Comparison of ENCODE assay signal across 2 cellular contexts in genomic region chr13:113446488-113446854, GRCh38.
TF ChIP-seq lines count a peak whose summit lies in the region.

No MANE protein-coding gene starts in this region.

TF ChIP-seq in GM12891, 5 proteins besides CTCF, POLR2A, EP300 and RAD21:
- TF ChIP-seq PAX5 (IDR thresholded peaks at IDR 0.05; ENCODE audit: insufficient read depth, low read length, severe bottlenecking) (no peak), POU2F2 (IDR thresholded peaks at IDR 0.05; ENCODE audit: low read depth, low read length) (no peak), TAF1 (IDR thresholded peaks at IDR 0.05; ENCODE audit: low read depth, low read length) (no peak), SPI1 (IDR thresholded peaks at IDR 0.05; ENCODE audit: low read depth, low read length) (no peak), POLR2AphosphoS5 (IDR thresholded peaks at IDR 0.05; ENCODE audit: low read depth, low read length) (no peak)

TF ChIP-seq in GM12878, 131 proteins besides CTCF, POLR2A, EP300 and RAD21:
- TF ChIP-seq, protein P1, sequence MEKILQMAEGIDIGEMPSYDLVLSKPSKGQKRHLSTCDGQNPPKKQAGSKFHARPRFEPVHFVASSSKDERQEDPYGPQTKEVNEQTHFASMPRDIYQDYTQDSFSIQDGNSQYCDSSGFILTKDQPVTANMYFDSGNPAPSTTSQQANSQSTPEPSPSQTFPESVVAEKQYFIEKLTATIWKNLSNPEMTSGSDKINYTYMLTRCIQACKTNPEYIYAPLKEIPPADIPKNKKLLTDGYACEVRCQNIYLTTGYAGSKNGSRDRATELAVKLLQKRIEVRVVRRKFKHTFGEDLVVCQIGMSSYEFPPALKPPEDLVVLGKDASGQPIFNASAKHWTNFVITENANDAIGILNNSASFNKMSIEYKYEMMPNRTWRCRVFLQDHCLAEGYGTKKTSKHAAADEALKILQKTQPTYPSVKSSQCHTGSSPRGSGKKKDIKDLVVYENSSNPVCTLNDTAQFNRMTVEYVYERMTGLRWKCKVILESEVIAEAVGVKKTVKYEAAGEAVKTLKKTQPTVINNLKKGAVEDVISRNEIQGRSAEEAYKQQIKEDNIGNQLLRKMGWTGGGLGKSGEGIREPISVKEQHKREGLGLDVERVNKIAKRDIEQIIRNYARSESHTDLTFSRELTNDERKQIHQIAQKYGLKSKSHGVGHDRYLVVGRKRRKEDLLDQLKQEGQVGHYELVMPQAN (conservative IDR thresholded peaks at IDR 0.05) = no peak
- TF ChIP-seq, protein P2, sequence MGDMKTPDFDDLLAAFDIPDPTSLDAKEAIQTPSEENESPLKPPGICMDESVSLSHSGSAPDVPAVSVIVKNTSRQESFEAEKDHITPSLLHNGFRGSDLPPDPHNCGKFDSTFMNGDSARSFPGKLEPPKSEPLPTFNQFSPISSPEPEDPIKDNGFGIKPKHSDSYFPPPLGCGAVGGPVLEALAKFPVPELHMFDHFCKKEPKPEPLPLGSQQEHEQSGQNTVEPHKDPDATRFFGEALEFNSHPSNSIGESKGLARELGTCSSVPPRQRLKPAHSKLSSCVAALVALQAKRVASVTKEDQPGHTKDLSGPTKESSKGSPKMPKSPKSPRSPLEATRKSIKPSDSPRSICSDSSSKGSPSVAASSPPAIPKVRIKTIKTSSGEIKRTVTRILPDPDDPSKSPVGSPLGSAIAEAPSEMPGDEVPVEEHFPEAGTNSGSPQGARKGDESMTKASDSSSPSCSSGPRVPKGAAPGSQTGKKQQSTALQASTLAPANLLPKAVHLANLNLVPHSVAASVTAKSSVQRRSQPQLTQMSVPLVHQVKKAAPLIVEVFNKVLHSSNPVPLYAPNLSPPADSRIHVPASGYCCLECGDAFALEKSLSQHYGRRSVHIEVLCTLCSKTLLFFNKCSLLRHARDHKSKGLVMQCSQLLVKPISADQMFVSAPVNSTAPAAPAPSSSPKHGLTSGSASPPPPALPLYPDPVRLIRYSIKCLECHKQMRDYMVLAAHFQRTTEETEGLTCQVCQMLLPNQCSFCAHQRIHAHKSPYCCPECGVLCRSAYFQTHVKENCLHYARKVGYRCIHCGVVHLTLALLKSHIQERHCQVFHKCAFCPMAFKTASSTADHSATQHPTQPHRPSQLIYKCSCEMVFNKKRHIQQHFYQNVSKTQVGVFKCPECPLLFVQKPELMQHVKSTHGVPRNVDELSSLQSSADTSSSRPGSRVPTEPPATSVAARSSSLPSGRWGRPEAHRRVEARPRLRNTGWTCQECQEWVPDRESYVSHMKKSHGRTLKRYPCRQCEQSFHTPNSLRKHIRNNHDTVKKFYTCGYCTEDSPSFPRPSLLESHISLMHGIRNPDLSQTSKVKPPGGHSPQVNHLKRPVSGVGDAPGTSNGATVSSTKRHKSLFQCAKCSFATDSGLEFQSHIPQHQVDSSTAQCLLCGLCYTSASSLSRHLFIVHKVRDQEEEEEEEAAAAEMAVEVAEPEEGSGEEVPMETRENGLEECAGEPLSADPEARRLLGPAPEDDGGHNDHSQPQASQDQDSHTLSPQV (IDR thresholded peaks at IDR 0.05) = no peak
- no peak for TF ChIP-seq FOXK2 (IDR thresholded peaks at IDR 0.05)
- no peak for TF ChIP-seq ZBED1 (IDR thresholded peaks at IDR 0.05; ENCODE audit: borderline replicate concordance)
- no peak for TF ChIP-seq ZBTB4 (CRISPR knock-in tag; IDR thresholded peaks at IDR 0.05)
- TF ChIP-seq IRF4 (IDR thresholded peaks at IDR 0.05; ENCODE audit: low read depth, low read length) = no peak
- TF ChIP-seq ZNF384 (IDR thresholded peaks at IDR 0.05; ENCODE audit: borderline replicate concordance, low read depth, low read length) = no peak
- no peak for TF ChIP-seq HDAC2 (IDR thresholded peaks at IDR 0.05)
- TF ChIP-seq POLR2AphosphoS5 (IDR thresholded peaks at IDR 0.05; ENCODE audit: low read length) = no peak
- no peak for TF ChIP-seq ATF2 (IDR thresholded peaks at IDR 0.05; ENCODE audit: low read length)
- TF ChIP-seq RFX5 (IDR thresholded peaks at IDR 0.05; ENCODE audit: low read depth, low read length) = no peak
- no peak for TF ChIP-seq IRF3 (IDR thresholded peaks at IDR 0.05)
- TF ChIP-seq SMARCA5 (IDR thresholded peaks at IDR 0.05) = no peak
- TF ChIP-seq ATF7 (IDR thresholded peaks at IDR 0.05; ENCODE audit: low read depth) = no peak
